In genomic region chr5:84397385-84397784, GRCh38 we compare ENCODE assay signal across 37 cellular contexts. TPM values are rescaled to one million over a fixed set of nuclear protein-coding genes. Genes with fewer than 3 reads are reported as not detected.
"Had no signal": no experiment of that assay in that cellular context is flagged by ENCODE, and none has a peak within 500 bp of the region (broad histone marks: within the 10 kb centered on the region; RNA-seq: fewer than 3 reads in every experiment).

No MANE protein-coding gene starts in this region.

- H3K27me3 Mint-ChIP-seq: activated naive CD4-positive, alpha-beta T cell treated with anti-CD3 and anti-CD28 coated beads, Interleukin-2, amount 10 ng/mL, durations not matched to agents 7 days and 5 days; activated naive CD4-positive, alpha-beta T cell treated with anti-CD3 and anti-CD28 coated beads, Interleukin-2, amount 50 U/mL, for 24 hours; activated naive CD8-positive, alpha-beta T cell; activated naive CD8-positive, alpha-beta T cell treated with anti-CD3 and anti-CD28 coated beads for 36 hours; activated naive CD8-positive, alpha-beta T cell treated with anti-CD3 and anti-CD28 coated beads, Interleukin-2, amount 10 ng/mL, durations not matched to agents 7 days and 5 days; activated naive CD8-positive, alpha-beta T cell treated with anti-CD3 and anti-CD28 coated beads, Interleukin-2, amount 50 U/mL, for 24 hours; activated T-cell treated with anti-CD3 and anti-CD28 coated beads, Interleukin-2, amount 50 U/mL, for 24 hours; activated T-helper 17 cell treated with anti-CD3 and anti-CD28 coated beads, Interleukin-2, amount 50 U/mL, for 72 hours; central memory CD8-positive, alpha-beta T cell had no signal

- H3K9me3 ChIP-seq: adrenal gland, ascending aorta, body of pancreas, breast epithelium had no signal

- DNase-seq: activated effector memory CD4-positive, alpha-beta T cell treated with anti-CD3 and anti-CD28 coated beads, Interleukin-2, amount 50 U/mL, for 16 hours; activated effector memory CD4-positive, alpha-beta T cell treated with Interleukin-2 at 50 U/mL for 16 hours; activated gamma-delta T cell; activated gamma-delta T cell treated with Interleukin-2 at 50 U/mL for 16 hours; activated naive CD4-positive, alpha-beta T cell; activated naive CD4-positive, alpha-beta T cell treated with anti-CD3 and anti-CD28 coated beads for 36 hours; activated naive CD4-positive, alpha-beta T cell treated with anti-CD3 and anti-CD28 coated beads, Interleukin-2, amount 10 ng/mL, durations not matched to agents 7 days and 5 days; activated naive CD4-positive, alpha-beta T cell treated with anti-CD3 and anti-CD28 coated beads, Interleukin-2, amount 50 U/mL, for 16 hours; activated naive CD4-positive, alpha-beta T cell treated with Interleukin-2 at 50 U/mL for 16 hours; activated naive CD8-positive, alpha-beta T cell treated with anti-CD3 and anti-CD28 coated beads for 36 hours; activated naive CD8-positive, alpha-beta T cell treated with anti-CD3 and anti-CD28 coated beads, Interleukin-2, amount 10 ng/mL, durations not matched to agents 7 days and 5 days; activated naive CD8-positive, alpha-beta T cell treated with anti-CD3 and anti-CD28 coated beads, Interleukin-2, amount 50 U/mL, for 24 hours; activated T-cell treated with anti-CD3 and anti-CD28 coated beads, Interleukin-2, amount 50 U/mL, for 24 hours; activated T-cell treated with anti-CD3 and anti-CD28 coated beads, Interleukin-2, amount 50 U/mL, for 4 hours; activated T-cell treated with anti-CD3 and anti-CD28 coated beads, Interleukin-2, amount 50 U/mL, for 48 hours; activated T-cell treated with anti-CD3 and anti-CD28 coated beads, Interleukin-2, amount 50 U/mL, for 72 hours; adrenal gland; amniotic stem cell; amygdala; anterior cingulate cortex; aorta; body of pancreas; brain microvascular endothelial cell; caudate nucleus; central memory CD4-positive, alpha-beta T cell; cerebellar nuclear complex had no signal

- H3K27ac Mint-ChIP-seq: activated naive CD4-positive, alpha-beta T cell treated with anti-CD3 and anti-CD28 coated beads for 36 hours; activated naive CD4-positive, alpha-beta T cell treated with anti-CD3 and anti-CD28 coated beads, Interleukin-2, amount 10 ng/mL, durations not matched to agents 7 days and 5 days; activated naive CD4-positive, alpha-beta T cell treated with anti-CD3 and anti-CD28 coated beads, Interleukin-2, amount 50 U/mL, for 24 hours; activated naive CD4-positive, alpha-beta T cell treated with anti-CD3 and anti-CD28 coated beads, Interleukin-2, amount 50 U/mL, for 72 hours; activated naive CD8-positive, alpha-beta T cell; activated naive CD8-positive, alpha-beta T cell treated with anti-CD3 and anti-CD28 coated beads for 36 hours; activated naive CD8-positive, alpha-beta T cell treated with anti-CD3 and anti-CD28 coated beads, Interleukin-2, amount 10 ng/mL, durations not matched to agents 7 days and 5 days; activated naive CD8-positive, alpha-beta T cell treated with anti-CD3 and anti-CD28 coated beads, Interleukin-2, amount 50 U/mL, for 24 hours; activated T-cell treated with anti-CD3 and anti-CD28 coated beads, Interleukin-2, amount 50 U/mL, for 24 hours; activated T-cell treated with anti-CD3 and anti-CD28 coated beads, Interleukin-2, amount 50 U/mL, for 72 hours; activated T-helper 1 cell treated with anti-CD3 and anti-CD28 coated beads, Interleukin-12 subunit alpha, Interleukin-12 subunit beta, Interleukin-2, Interleukin-4 antibody, amounts not matched to agents 30 ng/mL and 10 ng/mL and 1 ng/mL, durations not matched to agents 14 hours and 24 hours and 36 hours; activated T-helper 17 cell treated with anti-CD3 and anti-CD28 coated beads, Interleukin-2, amount 50 U/mL, for 72 hours; activated T-helper 2 cell treated with anti-CD3 and anti-CD28 coated beads, Interferon-gamma antibody, Interleukin-2, Interleukin-4, amounts not matched to agents 10 μg/mL and 5 μg/mL and 100 μg/mL, durations not matched to agents 14 hours and 24 hours and 36 hours; brain had no signal

- H3K36me3 Mint-ChIP-seq: activated naive CD4-positive, alpha-beta T cell treated with anti-CD3 and anti-CD28 coated beads, Interleukin-2, amount 10 ng/mL, durations not matched to agents 7 days and 5 days; activated naive CD4-positive, alpha-beta T cell treated with anti-CD3 and anti-CD28 coated beads, Interleukin-2, amount 50 U/mL, for 24 hours; activated naive CD4-positive, alpha-beta T cell treated with anti-CD3 and anti-CD28 coated beads, Interleukin-2, amount 50 U/mL, for 72 hours; activated naive CD8-positive, alpha-beta T cell; activated naive CD8-positive, alpha-beta T cell treated with anti-CD3 and anti-CD28 coated beads for 36 hours; activated naive CD8-positive, alpha-beta T cell treated with anti-CD3 and anti-CD28 coated beads, Interleukin-2, amount 10 ng/mL, durations not matched to agents 7 days and 5 days; brain had no signal

- H3K4me1 ChIP-seq: body of pancreas, breast epithelium had no signal

- H3K27ac ChIP-seq: adrenal gland, ascending aorta, body of pancreas, brain microvascular endothelial cell, breast epithelium, cardiac muscle cell had no signal

- H3K9me3 Mint-ChIP-seq: activated naive CD4-positive, alpha-beta T cell treated with anti-CD3 and anti-CD28 coated beads for 36 hours; activated naive CD4-positive, alpha-beta T cell treated with anti-CD3 and anti-CD28 coated beads, Interleukin-2, amount 10 ng/mL, durations not matched to agents 7 days and 5 days; activated naive CD8-positive, alpha-beta T cell treated with anti-CD3 and anti-CD28 coated beads for 36 hours; activated naive CD8-positive, alpha-beta T cell treated with anti-CD3 and anti-CD28 coated beads, Interleukin-2, amount 10 ng/mL, durations not matched to agents 7 days and 5 days; activated naive CD8-positive, alpha-beta T cell treated with anti-CD3 and anti-CD28 coated beads, Interleukin-2, amount 50 U/mL, for 24 hours; activated T-helper 1 cell treated with anti-CD3 and anti-CD28 coated beads, Interleukin-12 subunit alpha, Interleukin-12 subunit beta, Interleukin-2, Interleukin-4 antibody, amounts not matched to agents 30 ng/mL and 10 ng/mL and 1 ng/mL, durations not matched to agents 14 hours and 24 hours and 36 hours; activated T-helper 17 cell treated with anti-CD3 and anti-CD28 coated beads, Interleukin-2, amount 50 U/mL, for 72 hours; activated T-helper 2 cell treated with anti-CD3 and anti-CD28 coated beads, Interferon-gamma antibody, Interleukin-2, Interleukin-4, amounts not matched to agents 10 μg/mL and 5 μg/mL and 100 μg/mL, durations not matched to agents 14 hours and 24 hours and 36 hours; brain had no signal

- H3K4me3 ChIP-seq: adrenal gland, ascending aorta, body of pancreas, breast epithelium, cardiac muscle cell had no signal

- H3K4me3 Mint-ChIP-seq: activated naive CD4-positive, alpha-beta T cell treated with anti-CD3 and anti-CD28 coated beads for 36 hours; activated naive CD4-positive, alpha-beta T cell treated with anti-CD3 and anti-CD28 coated beads, Interleukin-2, amount 10 ng/mL, durations not matched to agents 7 days and 5 days; activated naive CD4-positive, alpha-beta T cell treated with anti-CD3 and anti-CD28 coated beads, Interleukin-2, amount 50 U/mL, for 24 hours; activated naive CD8-positive, alpha-beta T cell; activated naive CD8-positive, alpha-beta T cell treated with anti-CD3 and anti-CD28 coated beads for 36 hours; activated naive CD8-positive, alpha-beta T cell treated with anti-CD3 and anti-CD28 coated beads, Interleukin-2, amount 10 ng/mL, durations not matched to agents 7 days and 5 days; activated naive CD8-positive, alpha-beta T cell treated with anti-CD3 and anti-CD28 coated beads, Interleukin-2, amount 50 U/mL, for 24 hours; activated T-cell treated with anti-CD3 and anti-CD28 coated beads, Interleukin-2, amount 50 U/mL, for 24 hours; activated T-cell treated with anti-CD3 and anti-CD28 coated beads, Interleukin-2, amount 50 U/mL, for 4 hours; activated T-cell treated with anti-CD3 and anti-CD28 coated beads, Interleukin-2, amount 50 U/mL, for 72 hours; activated T-helper 1 cell treated with anti-CD3 and anti-CD28 coated beads, Interleukin-12 subunit alpha, Interleukin-12 subunit beta, Interleukin-2, Interleukin-4 antibody, amounts not matched to agents 30 ng/mL and 10 ng/mL and 1 ng/mL, durations not matched to agents 14 hours and 24 hours and 36 hours; activated T-helper 17 cell treated with anti-CD3 and anti-CD28 coated beads, Interleukin-2, amount 50 U/mL, for 72 hours; brain; central memory CD8-positive, alpha-beta T cell had no signal

- H3K4me1 Mint-ChIP-seq: activated naive CD4-positive, alpha-beta T cell treated with anti-CD3 and anti-CD28 coated beads, Interleukin-2, amount 10 ng/mL, durations not matched to agents 7 days and 5 days; activated naive CD4-positive, alpha-beta T cell treated with anti-CD3 and anti-CD28 coated beads, Interleukin-2, amount 50 U/mL, for 24 hours; activated naive CD8-positive, alpha-beta T cell treated with anti-CD3 and anti-CD28 coated beads for 36 hours; activated naive CD8-positive, alpha-beta T cell treated with anti-CD3 and anti-CD28 coated beads, Interleukin-2, amount 10 ng/mL, durations not matched to agents 7 days and 5 days; activated naive CD8-positive, alpha-beta T cell treated with anti-CD3 and anti-CD28 coated beads, Interleukin-2, amount 50 U/mL, for 24 hours; activated T-helper 17 cell treated with anti-CD3 and anti-CD28 coated beads, Interleukin-2, amount 50 U/mL, for 72 hours; brain; central memory CD8-positive, alpha-beta T cell had no signal

- H3K36me3 ChIP-seq: adrenal gland, ascending aorta, brain microvascular endothelial cell, breast epithelium, cardiac muscle cell had no signal

- ATAC-seq: activated naive CD4-positive, alpha-beta T cell treated with anti-CD3 and anti-CD28 coated beads, Interleukin-2, amount 50 U/mL, for 72 hours; activated naive CD8-positive, alpha-beta T cell treated with anti-CD3 and anti-CD28 coated beads, Interleukin-2, amount 50 U/mL, for 24 hours; activated T-cell treated with anti-CD3 and anti-CD28 coated beads, Interleukin-2, amount 50 U/mL, for 4 hours; activated T-cell treated with anti-CD3 and anti-CD28 coated beads, Interleukin-2, amount 50 U/mL, for 72 hours; activated T-helper 17 cell treated with anti-CD3 and anti-CD28 coated beads, Interleukin-2, amount 50 U/mL, for 72 hours; body of pancreas had no signal

- H3K27me3 ChIP-seq: adrenal gland, ascending aorta, body of pancreas, brain microvascular endothelial cell, breast epithelium, cardiac muscle cell had no signal

RNA-seq across cellular contexts. Expression of gene EDIL3, which starts 12.7 kb away (rescaled TPM):
- total RNA-seq: activated naive CD4-positive, alpha-beta T cell treated with anti-CD3 and anti-CD28 coated beads for 36 hours; activated naive CD4-positive, alpha-beta T cell treated with anti-CD3 and anti-CD28 coated beads, Interleukin-2, amount 50 U/mL, for 72 hours; activated naive CD8-positive, alpha-beta T cell treated with anti-CD3 and anti-CD28 coated beads for 36 hours; activated naive CD8-positive, alpha-beta T cell treated with anti-CD3 and anti-CD28 coated beads, Interleukin-2, amount 10 ng/mL, durations not matched to agents 7 days and 5 days; activated T-cell treated with anti-CD3 and anti-CD28 coated beads, Interleukin-2, amount 50 U/mL, for 72 hours; activated T-helper 1 cell treated with anti-CD3 and anti-CD28 coated beads, Interleukin-12 subunit alpha, Interleukin-12 subunit beta, Interleukin-2, Interleukin-4 antibody, amounts not matched to agents 30 ng/mL and 10 ng/mL and 1 ng/mL, durations not matched to agents 14 hours and 24 hours and 36 hours; activated T-helper 17 cell treated with anti-CD3 and anti-CD28 coated beads, Interleukin-2, amount 50 U/mL, for 72 hours; activated T-helper 2 cell treated with anti-CD3 and anti-CD28 coated beads, Interferon-gamma antibody, Interleukin-2, Interleukin-4, amounts not matched to agents 10 μg/mL and 5 μg/mL and 100 μg/mL, durations not matched to agents 14 hours and 24 hours and 36 hours had no signal
